ENCODE assay signal across 16 cellular contexts in the genomic region with DNA sequence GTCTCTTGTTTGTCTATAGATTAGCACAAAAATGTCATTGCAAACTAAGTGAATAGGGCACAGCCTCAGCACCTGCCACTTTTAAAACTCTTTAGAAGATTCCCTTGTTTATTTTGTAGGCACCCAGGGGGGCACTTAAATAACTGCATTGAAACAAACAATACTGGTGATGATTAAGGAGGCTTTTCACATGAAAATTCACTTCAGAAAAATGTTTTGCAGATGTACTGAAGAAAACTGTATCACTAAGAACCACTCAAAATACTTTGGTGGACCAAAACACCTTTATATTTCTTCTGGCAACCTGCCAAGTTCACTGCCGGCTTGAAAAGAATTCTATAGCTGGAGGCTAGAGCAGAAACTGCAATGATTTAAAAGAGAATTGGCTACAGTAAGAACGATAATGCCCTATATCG.
DNase-seq lines count a peak whose midpoint lies in the region; ATAC-seq and TF ChIP-seq lines count a peak whose summit lies in the region.
"Had no signal": no experiment of that assay in that cellular context is flagged by ENCODE, and none has a peak within 500 bp of the region (broad histone marks: within the 10 kb centered on the region; RNA-seq: fewer than 3 reads in every experiment).

No MANE protein-coding gene starts in this region.

- H4K20me1 ChIP-seq in hepatocyte (ENCODE audit: insufficient read depth, poor library complexity, severe bottlenecking): no peaks in the 10 kb centered on the region

- H3K9me2 ChIP-seq in hepatocyte (replicated peaks; ENCODE audit: insufficient read depth): no peaks in the 10 kb centered on the region

- H2AFZ ChIP-seq in hepatocyte: no peak overlapping the region
- H2AFZ ChIP-seq: GM23248 had no signal

- H3K4me1 ChIP-seq in HUES64 (ENCODE audit: insufficient read depth, low read length): peaks cover 43% of the 10 kb centered on the region
- H3K4me1 ChIP-seq in hepatocyte (ENCODE audit: insufficient read depth): peaks cover 5% of the 10 kb centered on the region
- H3K4me1 ChIP-seq: gastroesophageal sphincter had no signal

- DNase-seq in DMS153 (lab: John Stamatoyannopoulos, UW): peak; percentile 75
- peak; percentile 83 for DNase-seq in NCI-H2227 treated with DMSO at 0.1 percent for 48 hours (lab: John Stamatoyannopoulos, UW)
- DNase-seq in hepatocyte (ENCODE audit: low spot score): peak; percentile 51
- DNase-seq: activated T-cell treated with anti-CD3 and anti-CD28 coated beads, Interleukin-2, amount 50 U/mL, for 24 hours; CD8-positive, alpha-beta memory T cell; GM23248; KG1; NCI-H524 treated with DMSO at 0.1 percent for 48 hours; Right ventricle myocardium superior; T1000 had no signal

- H3K27me3 ChIP-seq in HUES64 (ENCODE audit: insufficient read depth, low read length) (no peaks in the 10 kb centered on the region), hepatocyte (no peaks in the 10 kb centered on the region)
- H3K27me3 ChIP-seq: gastroesophageal sphincter had no signal

- H3K79me2 ChIP-seq in hepatocyte: no peaks in the 10 kb centered on the region

- H3K9ac ChIP-seq in HUES64 (ENCODE audit: low read depth, low read length): no peak overlapping the region
- H3K9ac ChIP-seq: GM23248 had no signal

- H3K4me3 ChIP-seq in HUES64 (ENCODE audit: low read length) (no peak overlapping the region), hepatocyte (no peak overlapping the region)
- H3K4me3 ChIP-seq: gastroesophageal sphincter, GM23248 had no signal

- H3K36me3 ChIP-seq in HUES64 (ENCODE audit: insufficient read depth, low read length): no peaks in the 10 kb centered on the region
- no peaks in the 10 kb centered on the region for H3K36me3 ChIP-seq in hepatocyte (replicated peaks; ENCODE audit: insufficient read depth, low read depth)
- H3K36me3 ChIP-seq: gastroesophageal sphincter had no signal

- no peak for TF ChIP-seq CTCF in hepatocyte (IDR thresholded peaks at IDR 0.05; ENCODE audit: poor library complexity)

- peak overlapping the region; percentile 89 for H3K27ac ChIP-seq in HUES64 (ENCODE audit: low read depth, low read length)
- H3K27ac ChIP-seq in hepatocyte: no peak overlapping the region
- H3K27ac ChIP-seq: gastroesophageal sphincter, GM23248 had no signal

- WGBS in HUES64: 6% methylated on average over 3 of the region's 3 CpGs
- WGBS in hepatocyte (ENCODE audit: low lambda C conversion rate, missing lambda C conversion rate): 3% methylated on average over 3 of the region's 3 CpGs

- no peaks in the 10 kb centered on the region for H3K9me3 ChIP-seq in HUES64 (ENCODE audit: insufficient read depth, low read depth, low read length)
- H3K9me3 ChIP-seq in hepatocyte (ENCODE audit: low read depth): no peaks in the 10 kb centered on the region
- H3K9me3 ChIP-seq: gastroesophageal sphincter had no signal

- ATAC-seq in GM21576 (IDR thresholded peaks at IDR 0.05; ENCODE audit: unreplicated experiment) (no peak), HG03025 (IDR thresholded peaks at IDR 0.05; ENCODE audit: low FRiP score, unreplicated experiment) (no peak), GM19395 (IDR thresholded peaks at IDR 0.05; ENCODE audit: unreplicated experiment) (no peak), HG03457 (IDR thresholded peaks at IDR 0.05; ENCODE audit: unreplicated experiment) (no peak)
- ATAC-seq: gastroesophageal sphincter had no signal

- no peak overlapping the region for H3K4me2 ChIP-seq in hepatocyte
